In the genomic region with DNA sequence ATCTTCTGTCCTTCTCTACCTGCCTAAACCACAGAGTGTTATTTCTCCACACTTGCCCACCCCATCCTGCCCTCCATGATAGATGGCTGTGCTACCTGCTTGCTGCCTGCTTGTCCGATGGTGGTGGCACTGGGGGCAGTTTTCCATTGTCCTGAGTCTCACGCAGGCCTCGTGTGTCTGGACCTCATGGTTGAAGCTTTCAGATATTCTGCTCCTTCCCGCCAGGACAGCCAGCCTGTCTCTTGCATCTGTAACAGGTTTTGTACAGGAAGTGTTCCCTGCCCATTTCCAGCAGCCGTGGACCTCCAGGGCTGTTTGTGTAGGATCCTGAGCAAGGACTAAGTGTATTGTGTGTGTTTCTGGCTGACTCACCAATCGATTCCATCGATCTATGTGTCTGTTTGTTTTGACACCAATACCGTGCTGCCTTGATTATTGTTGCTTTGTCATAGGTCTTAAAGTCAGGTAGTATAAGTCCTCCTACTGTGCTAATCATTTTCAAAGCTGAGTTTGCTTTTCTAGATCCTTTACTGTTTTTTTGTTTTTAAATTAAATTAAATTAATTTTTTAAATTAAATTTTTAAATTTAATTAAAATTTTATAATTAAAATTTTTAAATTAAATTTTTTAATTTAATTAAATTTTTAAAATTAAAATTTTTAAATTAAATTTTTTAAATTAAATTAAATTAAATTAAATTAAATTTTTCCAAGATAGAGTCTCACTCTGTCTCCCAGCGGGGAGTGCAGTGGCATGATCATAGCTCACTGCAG, we compare ENCODE assay signal across 1 cellular context.
TF ChIP-seq lines count a peak whose summit lies in the region.

No MANE protein-coding gene starts in this region.

TF ChIP-seq in HepG2, 621 proteins besides CTCF, POLR2A, EP300 and RAD21 (continued from another document):
- TF ChIP-seq, protein P1, sequence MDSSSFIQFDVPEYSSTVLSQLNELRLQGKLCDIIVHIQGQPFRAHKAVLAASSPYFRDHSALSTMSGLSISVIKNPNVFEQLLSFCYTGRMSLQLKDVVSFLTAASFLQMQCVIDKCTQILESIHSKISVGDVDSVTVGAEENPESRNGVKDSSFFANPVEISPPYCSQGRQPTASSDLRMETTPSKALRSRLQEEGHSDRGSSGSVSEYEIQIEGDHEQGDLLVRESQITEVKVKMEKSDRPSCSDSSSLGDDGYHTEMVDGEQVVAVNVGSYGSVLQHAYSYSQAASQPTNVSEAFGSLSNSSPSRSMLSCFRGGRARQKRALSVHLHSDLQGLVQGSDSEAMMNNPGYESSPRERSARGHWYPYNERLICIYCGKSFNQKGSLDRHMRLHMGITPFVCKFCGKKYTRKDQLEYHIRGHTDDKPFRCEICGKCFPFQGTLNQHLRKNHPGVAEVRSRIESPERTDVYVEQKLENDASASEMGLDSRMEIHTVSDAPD (CRISPR knock-in tag; IDR thresholded peaks at IDR 0.05): no peak
- TF ChIP-seq KLF6 (CRISPR knock-in tag; IDR thresholded peaks at IDR 0.05): no peak; the same call in 1 of the 2 replicates
- TF ChIP-seq ZNF652 (CRISPR knock-in tag; IDR thresholded peaks at IDR 0.05; ENCODE audit: borderline replicate concordance, low read depth): peak; percentile 51; the same call in 1 of the 2 replicates
- TF ChIP-seq, protein P2, sequence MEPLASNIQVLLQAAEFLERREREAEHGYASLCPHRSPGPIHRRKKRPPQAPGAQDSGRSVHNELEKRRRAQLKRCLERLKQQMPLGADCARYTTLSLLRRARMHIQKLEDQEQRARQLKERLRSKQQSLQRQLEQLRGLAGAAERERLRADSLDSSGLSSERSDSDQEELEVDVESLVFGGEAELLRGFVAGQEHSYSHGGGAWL (CRISPR knock-in tag; IDR thresholded peaks at IDR 0.05): no peak
- TF ChIP-seq TEAD3 (CRISPR knock-in tag; optimal IDR thresholded peaks at IDR 0.05; ENCODE audit: borderline replicate concordance): peak; percentile 83
- peak; percentile 74 for TF ChIP-seq GABPB1 (CRISPR knock-in tag; IDR thresholded peaks at IDR 0.05)
- no peak for TF ChIP-seq CHD2 (IDR thresholded peaks at IDR 0.05; ENCODE audit: low read depth, low read length)
- TF ChIP-seq, protein P3, sequence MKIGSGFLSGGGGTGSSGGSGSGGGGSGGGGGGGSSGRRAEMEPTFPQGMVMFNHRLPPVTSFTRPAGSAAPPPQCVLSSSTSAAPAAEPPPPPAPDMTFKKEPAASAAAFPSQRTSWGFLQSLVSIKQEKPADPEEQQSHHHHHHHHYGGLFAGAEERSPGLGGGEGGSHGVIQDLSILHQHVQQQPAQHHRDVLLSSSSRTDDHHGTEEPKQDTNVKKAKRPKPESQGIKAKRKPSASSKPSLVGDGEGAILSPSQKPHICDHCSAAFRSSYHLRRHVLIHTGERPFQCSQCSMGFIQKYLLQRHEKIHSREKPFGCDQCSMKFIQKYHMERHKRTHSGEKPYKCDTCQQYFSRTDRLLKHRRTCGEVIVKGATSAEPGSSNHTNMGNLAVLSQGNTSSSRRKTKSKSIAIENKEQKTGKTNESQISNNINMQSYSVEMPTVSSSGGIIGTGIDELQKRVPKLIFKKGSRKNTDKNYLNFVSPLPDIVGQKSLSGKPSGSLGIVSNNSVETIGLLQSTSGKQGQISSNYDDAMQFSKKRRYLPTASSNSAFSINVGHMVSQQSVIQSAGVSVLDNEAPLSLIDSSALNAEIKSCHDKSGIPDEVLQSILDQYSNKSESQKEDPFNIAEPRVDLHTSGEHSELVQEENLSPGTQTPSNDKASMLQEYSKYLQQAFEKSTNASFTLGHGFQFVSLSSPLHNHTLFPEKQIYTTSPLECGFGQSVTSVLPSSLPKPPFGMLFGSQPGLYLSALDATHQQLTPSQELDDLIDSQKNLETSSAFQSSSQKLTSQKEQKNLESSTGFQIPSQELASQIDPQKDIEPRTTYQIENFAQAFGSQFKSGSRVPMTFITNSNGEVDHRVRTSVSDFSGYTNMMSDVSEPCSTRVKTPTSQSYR (CRISPR knock-in tag; IDR thresholded peaks at IDR 0.05; ENCODE audit: borderline replicate concordance): no peak
- peak; percentile 94 for TF ChIP-seq JUN (CRISPR knock-in tag; IDR thresholded peaks at IDR 0.05)
- peak; percentile 97 for TF ChIP-seq MIER3 (CRISPR knock-in tag; IDR thresholded peaks at IDR 0.05; ENCODE audit: borderline replicate concordance)
- TF ChIP-seq ZNF776 (CRISPR knock-in tag; IDR thresholded peaks at IDR 0.05): 0 out of 2 replicates have a peak, but pooled peaks have one; percentile 68
- 0 out of 2 replicates have a peak, but pooled peaks have one; percentile 49 for TF ChIP-seq ELF4 (CRISPR knock-in tag; IDR thresholded peaks at IDR 0.05; ENCODE audit: borderline replicate concordance)
- TF ChIP-seq ZNF20 (CRISPR knock-in tag; IDR thresholded peaks at IDR 0.05): no peak
- no peak for TF ChIP-seq ZNF598 (CRISPR knock-in tag; IDR thresholded peaks at IDR 0.05; ENCODE audit: borderline replicate concordance)
- no peak for TF ChIP-seq STAT5B (CRISPR knock-in tag; IDR thresholded peaks at IDR 0.05)
- peak; percentile 4; the same call in 1 of the 2 replicates for TF ChIP-seq ATF7 (IDR thresholded peaks at IDR 0.05)
- no peak for TF ChIP-seq ATF7 (CRISPR knock-in tag; IDR thresholded peaks at IDR 0.05)
- no peak for TF ChIP-seq LCORL (IDR thresholded peaks at IDR 0.05)
- 0 out of 2 replicates have a peak, but pooled peaks have one; percentile 35 for TF ChIP-seq LCORL (CRISPR knock-in tag; IDR thresholded peaks at IDR 0.05)
- peak; percentile 67; the same call in 1 of the 2 replicates for TF ChIP-seq ZNF557 (CRISPR knock-in tag; IDR thresholded peaks at IDR 0.05)
- TF ChIP-seq ZNF768 (CRISPR knock-in tag; IDR thresholded peaks at IDR 0.05): no peak
